Comparison of ENCODE assay signal across 8 cellular contexts in the genomic region with DNA sequence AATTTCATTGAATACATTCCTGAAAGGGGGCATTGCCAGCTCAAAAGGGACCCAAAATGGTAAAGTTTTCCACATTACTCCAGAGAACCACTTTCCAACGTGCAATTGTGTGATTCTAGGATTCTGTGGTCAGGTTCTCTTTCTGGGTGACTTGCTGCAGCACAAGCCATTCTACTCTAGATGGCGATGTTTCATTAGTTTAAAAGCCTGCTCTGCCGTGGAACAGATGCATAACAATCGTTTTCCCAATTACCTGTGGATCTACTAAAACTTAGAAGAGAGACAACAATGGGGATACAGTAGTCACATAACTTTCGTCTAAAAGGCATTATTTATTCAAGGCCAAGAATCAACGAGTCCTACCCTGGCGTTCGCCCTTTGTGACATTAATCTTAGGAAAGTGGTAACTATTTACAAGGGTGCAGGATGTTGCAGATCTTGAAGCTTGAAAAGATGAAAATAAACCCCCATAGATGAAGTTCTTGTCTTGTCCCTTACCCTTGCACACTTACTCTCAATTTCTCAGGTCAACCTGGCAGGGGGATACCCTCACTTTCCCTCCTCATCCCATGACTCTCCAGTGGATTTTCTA.
DNase-seq lines count a peak whose midpoint lies in the region; ATAC-seq and TF ChIP-seq lines count a peak whose summit lies in the region.

No MANE protein-coding gene starts in this region.

- intact Hi-C loops in activated CD4-positive, alpha-beta T cell treated with anti-CD3 and anti-CD28 coated beads, Interleukin-2, amount 10 ng/mL, durations not matched to agents 24 days and 14 days (cut with micrococcal nuclease) = no loop called here
- intact Hi-C loops in activated B cell treated with CpG ODN at 0.5 μM for 24 hours (cut with micrococcal nuclease) = loop anchor here (5.0 kb wide), 1 partner anchor 879 kb away; no protein-coding TSS in a partner anchor
- intact Hi-C loops in left ventricle myocardium inferior (cut with micrococcal nuclease) = no loop called here

- no peak overlapping the region for H3K27ac Mint-ChIP-seq in activated CD4-positive, alpha-beta T cell treated with anti-CD3 and anti-CD28 coated beads, Interleukin-2, amount 10 ng/mL, durations not matched to agents 24 days and 14 days
- H3K27ac Mint-ChIP-seq in activated B cell treated with CpG ODN at 0.5 μM for 24 hours = no peak overlapping the region
- no peak overlapping the region for H3K27ac Mint-ChIP-seq in stimulated activated memory B cell treated with anti-CD40 and anti-IgM and Interleukin-4, amounts not matched to agents 10 μg/mL and 1 μg/mL and 100 μg/mL, for 72 hours

- ATAC-seq in activated B cell treated with CpG ODN at 0.5 μM for 24 hours (ENCODE audit: low read depth) = peak; percentile 21
- ATAC-seq in stimulated activated memory B cell treated with anti-CD40 and anti-IgM and Interleukin-4, amounts not matched to agents 10 μg/mL and 1 μg/mL and 100 μg/mL, for 72 hours = no peak

- CTCF ChIA-PET in activated B cell treated with CpG ODN at 0.5 μM for 24 hours (lab: Charles Lee) = interaction anchor here (1.0 to 1.3 kb wide), 3 partner anchors 12 to 1115 kb away, joined by 3 read pairs; no protein-coding TSS in a partner anchor

- no peaks in the 10 kb centered on the region for H3K4me1 Mint-ChIP-seq in activated CD4-positive, alpha-beta T cell treated with anti-CD3 and anti-CD28 coated beads, Interleukin-2, amount 10 ng/mL, durations not matched to agents 24 days and 14 days
- no peaks in the 10 kb centered on the region for H3K4me1 Mint-ChIP-seq in activated B cell treated with CpG ODN at 0.5 μM for 24 hours
- no peaks in the 10 kb centered on the region for H3K4me1 Mint-ChIP-seq in stimulated activated memory B cell treated with anti-CD40 and anti-IgM and Interleukin-4, amounts not matched to agents 10 μg/mL and 1 μg/mL and 100 μg/mL, for 72 hours

- no peaks in the 10 kb centered on the region for H3K9me3 ChIP-seq in left ventricle myocardium inferior (replicated peaks)

- H3K36me3 ChIP-seq in left ventricle myocardium inferior = no peaks in the 10 kb centered on the region

- no peaks in the 10 kb centered on the region for H3K4me1 ChIP-seq in left ventricle myocardium inferior

- POLR2A ChIA-PET in activated B cell treated with CpG ODN at 0.5 μM for 24 hours (lab: Charles Lee) = no interaction called here

- H3K27ac ChIP-seq in left ventricle myocardium inferior (replicated peaks) = no peak overlapping the region

- H3K9me3 Mint-ChIP-seq in activated CD4-positive, alpha-beta T cell treated with anti-CD3 and anti-CD28 coated beads, Interleukin-2, amount 10 ng/mL, durations not matched to agents 24 days and 14 days = no peaks in the 10 kb centered on the region
- no peaks in the 10 kb centered on the region for H3K9me3 Mint-ChIP-seq in activated B cell treated with CpG ODN at 0.5 μM for 24 hours
- H3K9me3 Mint-ChIP-seq in stimulated activated memory B cell treated with anti-CD40 and anti-IgM and Interleukin-4, amounts not matched to agents 10 μg/mL and 1 μg/mL and 100 μg/mL, for 72 hours = no peaks in the 10 kb centered on the region

- H3K36me3 Mint-ChIP-seq in activated CD4-positive, alpha-beta T cell treated with anti-CD3 and anti-CD28 coated beads, Interleukin-2, amount 10 ng/mL, durations not matched to agents 24 days and 14 days (ENCODE audit: low read depth) = no peaks in the 10 kb centered on the region
- no peaks in the 10 kb centered on the region for H3K36me3 Mint-ChIP-seq in activated B cell treated with CpG ODN at 0.5 μM for 24 hours (ENCODE audit: low read depth)
- no peaks in the 10 kb centered on the region for H3K36me3 Mint-ChIP-seq in stimulated activated memory B cell treated with anti-CD40 and anti-IgM and Interleukin-4, amounts not matched to agents 10 μg/mL and 1 μg/mL and 100 μg/mL, for 72 hours

- peaks cover 45% of the 10 kb centered on the region for H3K27me3 ChIP-seq in left ventricle myocardium inferior (ENCODE audit: low read depth)

- peak; percentile 66 for DNase-seq in activated CD4-positive, alpha-beta T cell treated with anti-CD3 and anti-CD28 coated beads, Interleukin-2, amount 10 ng/mL, durations not matched to agents 24 days and 14 days
- DNase-seq in activated CD4-positive, alpha-beta T cell treated with anti-CD3 and anti-CD28 coated beads for 4 hours = no peak
- DNase-seq in HCEC 1CT (peak; percentile 42), NCI-H1694 treated with DMSO at 0.1 percent for 48 hours (lab: John Stamatoyannopoulos, UW) (peak; percentile 70), activated B cell treated with CpG ODN at 0.5 μM for 24 hours (no peak), left ventricle myocardium inferior (no peak), smooth muscle cell of the brain vasculature (ENCODE audit: low read depth, low spot score) (peak; percentile 13)

- TF ChIP-seq CTCF in activated B cell treated with CpG ODN at 0.5 μM for 24 hours (IDR thresholded peaks at IDR 0.05) = no peak
- peak; percentile 75 for TF ChIP-seq CTCF in left ventricle myocardium inferior (IDR thresholded peaks at IDR 0.05; ENCODE audit: borderline replicate concordance)

- peaks cover 9% of the 10 kb centered on the region for H3K27me3 Mint-ChIP-seq in activated CD4-positive, alpha-beta T cell treated with anti-CD3 and anti-CD28 coated beads, Interleukin-2, amount 10 ng/mL, durations not matched to agents 24 days and 14 days
- peaks cover 22% of the 10 kb centered on the region for H3K27me3 Mint-ChIP-seq in activated B cell treated with CpG ODN at 0.5 μM for 24 hours
- peaks cover 20% of the 10 kb centered on the region for H3K27me3 Mint-ChIP-seq in stimulated activated memory B cell treated with anti-CD40 and anti-IgM and Interleukin-4, amounts not matched to agents 10 μg/mL and 1 μg/mL and 100 μg/mL, for 72 hours

- no peak overlapping the region for H3K4me3 Mint-ChIP-seq in activated CD4-positive, alpha-beta T cell treated with anti-CD3 and anti-CD28 coated beads, Interleukin-2, amount 10 ng/mL, durations not matched to agents 24 days and 14 days
- no peak overlapping the region for H3K4me3 Mint-ChIP-seq in activated B cell treated with CpG ODN at 0.5 μM for 24 hours
- no peak overlapping the region for H3K4me3 Mint-ChIP-seq in stimulated activated memory B cell treated with anti-CD40 and anti-IgM and Interleukin-4, amounts not matched to agents 10 μg/mL and 1 μg/mL and 100 μg/mL, for 72 hours

- H3K4me3 ChIP-seq in left ventricle myocardium inferior = no peak overlapping the region

Comparison
In these comparisons a context has a peak if more than half of its experiments do, and no peak if none do; other contexts are left out.
1. DNase-seq: peak in activated CD4-positive, alpha-beta T cell treated with anti-CD3 and anti-CD28 coated beads, Interleukin-2, amount 10 ng/mL, durations not matched to agents 24 days and 14 days (single experiment), HCEC 1CT (single experiment), NCI-H1694 treated with DMSO at 0.1 percent for 48 hours (single experiment) and smooth muscle cell of the brain vasculature (single experiment); none in activated CD4-positive, alpha-beta T cell treated with anti-CD3 and anti-CD28 coated beads for 4 hours (0 of 2), activated B cell treated with CpG ODN at 0.5 μM for 24 hours (single experiment) and left ventricle myocardium inferior (single experiment).